8 cellular contexts compared by ENCODE assay signal in genomic region chr14:52792097-52792415, GRCh38. TPM values are rescaled to one million over a fixed set of nuclear protein-coding genes. Genes with fewer than 3 reads are reported as not detected.
A peak's percentile ranks its signal among the peaks of the same experiment; 100 is the strongest.
DNase-seq lines count a peak whose midpoint lies in the region; ATAC-seq, FAIRE-seq and TF ChIP-seq lines count a peak whose summit lies in the region.

No MANE protein-coding gene starts in this region.

- no peaks in the 10 kb centered on the region for H3K36me3 ChIP-seq in KMS-11 (ENCODE audit: insufficient read depth)
- H3K36me3 ChIP-seq in muscle layer of colon (ENCODE audit: insufficient read depth, low read length): no peaks in the 10 kb centered on the region

- H3K27me3 ChIP-seq in KMS-11 (ENCODE audit: insufficient read depth, low read depth): no peaks in the 10 kb centered on the region
- no peaks in the 10 kb centered on the region for H3K27me3 ChIP-seq in muscle layer of colon (ENCODE audit: control insufficient read depth in 1 of 2, insufficient read depth in 2 of 2, low read length in 2 of 2)

- H3K27ac ChIP-seq in A549 (peak overlapping the region; percentile 92 to 96), KMS-11 (no peak overlapping the region), muscle layer of colon (ENCODE audit: low read depth, low read length) (peak overlapping the region; percentile 90)

- TF ChIP-seq CTCF in A549 (IDR thresholded peaks at IDR 0.05) (no peak), KMS-11 (conservative IDR thresholded peaks at IDR 0.05; ENCODE audit: low read depth, low read length) (no peak)

- H4K20me1 ChIP-seq in KMS-11 (ENCODE audit: insufficient read depth): no peaks in the 10 kb centered on the region

- peak overlapping the region; percentile 65 for H3K4me3 ChIP-seq in A549
- H3K4me3 ChIP-seq in KMS-11 (IDR thresholded peaks at IDR 0.05; ENCODE audit: insufficient read depth, low read depth, low read length): no peak overlapping the region
- H3K4me3 ChIP-seq in muscle layer of colon (ENCODE audit: low read depth in 1 of 2, low read length in 2 of 2): peak overlapping the region; percentile 51 to 85

- TF ChIP-seq RAD21 in A549 (conservative IDR thresholded peaks at IDR 0.05 in 1 of 2, IDR thresholded peaks at IDR 0.05 in 1 of 2): no peak

- no peak for TF ChIP-seq POLR2A in A549 (IDR thresholded peaks at IDR 0.05; ENCODE audit: low read length)

- no peak for TF ChIP-seq EP300 in A549 (IDR thresholded peaks at IDR 0.05)

- H3K4me1 ChIP-seq in A549 (peaks cover 19% of the 10 kb centered on the region), KMS-11 (ENCODE audit: low read depth, poor library complexity, severe bottlenecking) (peaks cover 26% of the 10 kb centered on the region), muscle layer of colon (ENCODE audit: insufficient read depth, low read length) (peaks cover 4% of the 10 kb centered on the region)

- CTCF ChIA-PET in A549 (lab: Yijun Ruan, JAX): no interaction called here

- peak overlapping the region; percentile 78 for H3K27ac Mint-ChIP-seq in central memory CD8-positive, alpha-beta T cell (ENCODE audit: low read depth)

- H3K9me3 Mint-ChIP-seq in central memory CD8-positive, alpha-beta T cell: no peaks in the 10 kb centered on the region

- ATAC-seq in A549 (no peak; a peak in 3 of 6 replicates), GM18861 (IDR thresholded peaks at IDR 0.05; ENCODE audit: unreplicated experiment) (no peak), HG03097 (IDR thresholded peaks at IDR 0.05; ENCODE audit: low FRiP score, unreplicated experiment) (no peak)
- peak; percentile 1 for ATAC-seq in central memory CD8-positive, alpha-beta T cell (replicated peaks; ENCODE audit: extremely low read depth, poor library complexity, severe bottlenecking)

- H3K79me2 ChIP-seq in KMS-11 (ENCODE audit: insufficient read depth, low read depth): peaks cover 30% of the 10 kb centered on the region

- no peaks in the 10 kb centered on the region for H3K27me3 Mint-ChIP-seq in central memory CD8-positive, alpha-beta T cell

- H3K9me3 ChIP-seq in A549 (no peaks in the 10 kb centered on the region), muscle layer of colon (ENCODE audit: low read length) (no peaks in the 10 kb centered on the region)

- POLR2A ChIA-PET in A549 (lab: Yijun Ruan, JAX): interaction anchor here (0.8 to 2.9 kb wide), 8 partner anchors 9 to 240 kb away, joined by 3 to 14 read pairs (median 4); partner anchors contain the start of genes ERO1A, FERMT2, GPR137C and PSMC6

- H3K9ac ChIP-seq in KMS-11 (no peak overlapping the region; the same call in 1 of the 2 replicates), muscle layer of colon (ENCODE audit: low read length) (no peak overlapping the region)

- H3K4me2 ChIP-seq in A549: peak overlapping the region; percentile 85
- peak overlapping the region; percentile 86 for H3K4me2 ChIP-seq in KMS-11

- peak overlapping the region; percentile 94 for H2AFZ ChIP-seq in KMS-11 (ENCODE audit: low read depth)

- 70% methylated on average over 7 of the region's 7 CpGs for WGBS in A549 (ENCODE audit: missing lambda C conversion rate)

- peaks cover 9% of the 10 kb centered on the region for H3K36me3 Mint-ChIP-seq in central memory CD8-positive, alpha-beta T cell (ENCODE audit: insufficient read depth)

- H3K4me3 Mint-ChIP-seq in central memory CD8-positive, alpha-beta T cell: peak overlapping the region; percentile 92

- H3K4me1 Mint-ChIP-seq in central memory CD8-positive, alpha-beta T cell: peaks cover 46% of the 10 kb centered on the region

- FAIRE-seq in A549 (lab: Jason Lieb, UNC): no peak

- no peak for DNase-seq in A549 (ENCODE audit: low read depth in 1 of 2, low spot score in 1 of 2)
- no peak for DNase-seq in central memory CD8-positive, alpha-beta T cell (ENCODE audit: low spot score in 2 of 2)
- DNase-seq in NCI-H1694 treated with DMSO at 0.1 percent for 48 hours (lab: John Stamatoyannopoulos, UW): no peak
- no peak for DNase-seq in NCI-H446 treated with DMSO at 0.1 percent for 48 hours (lab: John Stamatoyannopoulos, UW)

TF ChIP-seq in A549, 52 proteins besides CTCF, POLR2A, EP300 and RAD21:
- TF ChIP-seq CEBPB (IDR thresholded peaks at IDR 0.05) (0 out of 4 replicates have a peak, but pooled peaks of 1 of the 2 experiments have one; percentile 5), BHLHE40 (IDR thresholded peaks at IDR 0.05; ENCODE audit: low read depth, low read length) (no peak)

RNA-seq across cellular contexts. Expression of gene GNPNAT1, which starts 0.6 kb away (rescaled TPM):
- polyA plus RNA-seq in A549 (2011; rRNA removed) (56.9 and 74.3 TPM in 2 replicates), A549 (2017; fragmentation: RNase III; extraction: RNeasy Plus Mini Kit Qiagen cat#74134 plus additional on column Dnase treatment) (47.4 to 49.5 TPM (median 48.6 TPM) in 3 replicates)
- polyA plus RNA-seq in A549 (2012; cell fraction: cytosol; rRNA removed): 17.4 and 20.2 TPM in 2 replicates
- polyA plus RNA-seq in A549 (2012; cell fraction: nucleus; rRNA removed): 6.9 and 12.3 TPM in 2 replicates
- 25.9 and 29.4 TPM in 2 replicates for polyA minus RNA-seq in A549 (2011; rRNA and poly(A)+ RNA removed)
